ENCODE assay signal across 9 cellular contexts in the genomic region with DNA sequence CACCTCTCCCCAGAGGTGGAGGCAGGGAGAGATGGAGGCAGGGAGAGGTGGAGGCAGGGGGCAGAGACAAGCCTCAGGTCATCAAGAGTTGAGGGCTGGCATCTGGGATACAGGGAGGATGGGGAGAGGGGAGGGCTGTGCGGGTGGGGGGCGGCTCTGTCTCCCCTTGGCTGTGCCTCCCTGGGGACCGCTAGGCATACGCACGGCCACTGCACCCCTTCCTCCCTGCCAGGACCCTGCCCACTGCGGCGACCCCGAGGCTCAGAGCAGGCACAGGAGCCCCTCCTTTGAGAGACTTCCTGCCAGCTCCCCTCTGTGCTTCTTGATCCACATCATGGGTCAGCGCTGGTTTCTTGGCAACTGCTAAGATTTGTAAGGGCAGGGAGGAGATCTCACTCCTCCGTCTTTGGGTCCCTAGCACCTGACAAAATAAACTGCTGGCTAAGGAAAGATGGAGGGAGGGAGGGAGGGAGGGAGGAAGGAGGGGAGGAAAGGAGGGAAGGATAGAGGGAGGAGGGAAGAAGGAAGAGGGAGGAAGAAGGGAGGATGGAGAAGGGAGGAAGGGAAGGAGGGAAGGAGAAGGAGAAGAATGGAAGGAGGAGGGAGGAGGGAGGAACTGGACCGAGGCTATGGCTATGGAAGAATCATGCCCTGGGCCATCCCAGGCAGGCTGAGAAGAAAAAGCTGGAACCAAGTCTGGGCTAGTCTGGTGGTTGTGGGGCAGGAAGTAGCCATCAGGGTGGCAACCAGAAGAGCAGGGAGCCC. TPM values are rescaled to one million over a fixed set of nuclear protein-coding genes. Genes with fewer than 3 reads are reported as not detected.
DNase-seq lines count a peak whose midpoint lies in the region; ATAC-seq and TF ChIP-seq lines count a peak whose summit lies in the region.
"Had no signal": no experiment of that assay in that cellular context is flagged by ENCODE, and none has a peak within 500 bp of the region (broad histone marks: within the 10 kb centered on the region; RNA-seq: fewer than 3 reads in every experiment).

No MANE protein-coding gene starts in this region.

- H3K27ac Mint-ChIP-seq in activated T-helper 17 cell treated with anti-CD3 and anti-CD28 coated beads, Interleukin-2, amount 50 U/mL, for 72 hours = peak overlapping the region; percentile 30

- DNase-seq in GM10266 (ENCODE audit: extremely low spot score) (peak; percentile 34), heart left ventricle (peak in 3 of 5 donors; percentile 41 to 68 (median 68)), retinal pigment epithelial cell (ENCODE audit: low read depth) (peak; percentile 15), testis (no peak), NCI-H82 (lab: John Stamatoyannopoulos, UW) (no peak), NCI-H774 (lab: John Stamatoyannopoulos, UW) (no peak)
- DNase-seq: NCI-H1930 had no signal

- H3K36me3 ChIP-seq in heart left ventricle = no peaks in the 10 kb centered on the region
- no peaks in the 10 kb centered on the region for H3K36me3 ChIP-seq in testis (ENCODE audit: low read depth, missing control alignments)

- H3K4me1 ChIP-seq in heart left ventricle (peaks cover 11 to 57% (median 32%) of the 10 kb centered on the region in 12 donors), testis (peaks cover 6% of the 10 kb centered on the region)

- no peaks in the 10 kb centered on the region for H3K27me3 Mint-ChIP-seq in activated T-helper 17 cell treated with anti-CD3 and anti-CD28 coated beads, Interleukin-2, amount 50 U/mL, for 72 hours

- ATAC-seq in activated T-helper 17 cell treated with anti-CD3 and anti-CD28 coated beads, Interleukin-2, amount 50 U/mL, for 72 hours (replicated peaks) = no peak
- ATAC-seq in heart left ventricle (peak in 3 of 4 donors; percentile 11 to 36 (median 26)), GM21360 (IDR thresholded peaks at IDR 0.05; ENCODE audit: unreplicated experiment) (no peak)

- TF ChIP-seq POLR2A in heart left ventricle (IDR thresholded peaks at IDR 0.05) (no peak), testis (IDR thresholded peaks at IDR 0.05) (no peak)

- intact Hi-C loops in heart left ventricle (cut with DNase I) (no loop called here), testis (cut with DNase I; ENCODE audit: low total_unique reads) (no loop called here)

- H3K4me1 Mint-ChIP-seq in activated T-helper 17 cell treated with anti-CD3 and anti-CD28 coated beads, Interleukin-2, amount 50 U/mL, for 72 hours = peaks cover 25% of the 10 kb centered on the region

- H3K4me3 Mint-ChIP-seq in activated T-helper 17 cell treated with anti-CD3 and anti-CD28 coated beads, Interleukin-2, amount 50 U/mL, for 72 hours = no peak overlapping the region

- peak overlapping the region in 10 of 12 donors; percentile 32 to 93 (median 60) for H3K27ac ChIP-seq in heart left ventricle
- H3K27ac ChIP-seq in testis = peak overlapping the region in 1 of 2 donors; percentile 10

- H3K4me3 ChIP-seq in heart left ventricle (peak overlapping the region in 9 of 12 donors; percentile 14 to 70 (median 41)), retinal pigment epithelial cell (ENCODE audit: low read length) (no peak overlapping the region), testis (no peak overlapping the region)

- no peaks in the 10 kb centered on the region for H3K9me3 Mint-ChIP-seq in activated T-helper 17 cell treated with anti-CD3 and anti-CD28 coated beads, Interleukin-2, amount 50 U/mL, for 72 hours

- WGBS in heart left ventricle, 4 donors = 22 to 51% (median 40%) methylated on average over 6 to 11 of the region's 11 CpGs
- WGBS in testis, 2 donors = 40 to 44% methylated on average over 9 to 11 of the region's 11 CpGs

- peaks cover 23% of the 10 kb centered on the region for H3K36me3 Mint-ChIP-seq in activated T-helper 17 cell treated with anti-CD3 and anti-CD28 coated beads, Interleukin-2, amount 50 U/mL, for 72 hours (ENCODE audit: low read depth)

- H3K27me3 ChIP-seq in heart left ventricle (peaks cover 0 to 10% (median 0%) of the 10 kb centered on the region in 9 donors), testis (no peaks in the 10 kb centered on the region)

- no peak for TF ChIP-seq CTCF in GM10266 (IDR thresholded peaks at IDR 0.05; ENCODE audit: control insufficient read depth, insufficient read depth, low read depth, missing control alignments)
- no peak for TF ChIP-seq CTCF in heart left ventricle (IDR thresholded peaks at IDR 0.05)
- no peak for TF ChIP-seq CTCF in retinal pigment epithelial cell (conservative IDR thresholded peaks at IDR 0.05; ENCODE audit: low read depth, low read length)
- no peak for TF ChIP-seq CTCF in testis (IDR thresholded peaks at IDR 0.05)

- H3K9me3 ChIP-seq in heart left ventricle (no peaks in the 10 kb centered on the region), testis (no peaks in the 10 kb centered on the region)

RNA-seq across cellular contexts. Expression of gene PRR33, which starts 18.5 kb away (rescaled TPM):
- total RNA-seq in activated T-helper 17 cell treated with anti-CD3 and anti-CD28 coated beads, Interleukin-2, amount 50 U/mL, for 72 hours = under 1 TPM in 1 of 2 donors, not detected in 1; 0.11 TPM
- total RNA-seq in heart left ventricle (1 to 10 TPM in 8 of 9 donors, under 1 TPM in 1; 0.81 to 5.1 (median 2.4) TPM), testis (under 1 TPM in 1 of 2 donors, not detected in 1; 0.06 TPM)
- polyA plus RNA-seq in heart left ventricle (1 to 10 TPM in 1 of 2 donors, under 1 TPM in 1; 0.08 to 4.6 TPM), testis (ENCODE audit: insufficient read depth, low read depth, low replicate concordance) (not detected)

RNA-seq across cellular contexts. Expression of gene LSP1, which starts 20.3 kb away (rescaled TPM):
- total RNA-seq in activated T-helper 17 cell treated with anti-CD3 and anti-CD28 coated beads, Interleukin-2, amount 50 U/mL, for 72 hours = 100 to 1,000 TPM; 328 to 423 TPM
- total RNA-seq in heart left ventricle (10 to 100 TPM; 11.4 to 86.8 (median 16.4) TPM), testis (10 to 100 TPM; 13.0 to 19.9 TPM)
- polyA plus RNA-seq in heart left ventricle (10 to 100 TPM; 10.0 to 20.6 TPM), testis (ENCODE audit: insufficient read depth, low read depth, low replicate concordance) (50.1 TPM)

RNA-seq across cellular contexts. Expression of gene TNNI2, which starts 34.4 kb away (rescaled TPM):
- total RNA-seq in activated T-helper 17 cell treated with anti-CD3 and anti-CD28 coated beads, Interleukin-2, amount 50 U/mL, for 72 hours = not detected
- 1 to 10 TPM in 1 of 9 donors, under 1 TPM in 1, not detected in 7; 0.72 to 3.3 TPM for total RNA-seq in heart left ventricle
- under 1 TPM in 1 of 2 donors, not detected in 1; 0.22 TPM for polyA plus RNA-seq in heart left ventricle
- total RNA-seq in testis = not detected
- polyA plus RNA-seq in testis (ENCODE audit: insufficient read depth, low read depth, low replicate concordance) = 8.6 TPM

RNA-seq across cellular contexts. Expression of gene SYT8, which starts 38.4 kb away (rescaled TPM):
- not detected for total RNA-seq in activated T-helper 17 cell treated with anti-CD3 and anti-CD28 coated beads, Interleukin-2, amount 50 U/mL, for 72 hours
- total RNA-seq in heart left ventricle (not detected), testis (1 to 10 TPM; 1.7 to 2.7 TPM)
- polyA plus RNA-seq in heart left ventricle (under 1 TPM in 1 of 2 donors, not detected in 1; 0.08 TPM), testis (ENCODE audit: insufficient read depth, low read depth, low replicate concordance) (0.98 TPM)

RNA-seq across cellular contexts. Expression of gene TNNT3, which starts 46.3 kb away (rescaled TPM):
- total RNA-seq in activated T-helper 17 cell treated with anti-CD3 and anti-CD28 coated beads, Interleukin-2, amount 50 U/mL, for 72 hours = 10 to 100 TPM in 1 of 2 donors, 1 to 10 TPM in 1; 2.1 to 26.2 TPM
- 10 to 100 TPM; 17.1 to 84.5 (median 49.0) TPM for total RNA-seq in heart left ventricle
- polyA plus RNA-seq in heart left ventricle = 10 to 100 TPM; 40.8 to 45.5 TPM
- 10 to 100 TPM in 1 of 2 donors, 1 to 10 TPM in 1; 8.1 to 13.1 TPM for total RNA-seq in testis
- polyA plus RNA-seq in testis (ENCODE audit: insufficient read depth, low read depth, low replicate concordance) = 16.1 TPM

Comparison
In these comparisons a context has a peak if more than half of its experiments do, and no peak if none do; other contexts are left out.
1. DNase-seq: peak in GM10266 (single experiment), heart left ventricle (3 of 5) and retinal pigment epithelial cell (single experiment); none in testis (single experiment), NCI-H82 (single experiment) and NCI-H774 (single experiment).
2. ATAC-seq: peak in heart left ventricle (3 of 4); none in activated T-helper 17 cell treated with anti-CD3 and anti-CD28 coated beads, Interleukin-2, amount 50 U/mL, for 72 hours (single experiment) and GM21360 (single experiment).
3. H3K4me3 ChIP-seq: peak in heart left ventricle (9 of 12); none in retinal pigment epithelial cell (single experiment) and testis (0 of 2).